In genomic region chrX:52933976-52934703, GRCh38 we compare ENCODE assay signal across 8 cellular contexts. TPM values are rescaled to one million over a fixed set of nuclear protein-coding genes. Genes with fewer than 3 reads are reported as not detected.
DNase-seq lines count a peak whose midpoint lies in the region; ATAC-seq and TF ChIP-seq lines count a peak whose summit lies in the region.

No MANE protein-coding gene starts in this region.

- DNase-seq in heart left ventricle (no peak), left cardiac atrium (no peak), caudate nucleus (lab: John Stamatoyannopoulos, UW) (peak in 3 of 61 donors; percentile 0 to 44 (median 8)), iPS-NIHi11 (ENCODE audit: low spot score) (no peak), NCI-H1436 (lab: John Stamatoyannopoulos, UW) (no peak)

- H3K9me3 ChIP-seq in heart left ventricle, result no peaks in the 10 kb centered on the region
- H3K9me3 ChIP-seq in KOPT-K1 (ENCODE audit: insufficient read depth, low read length, poor library complexity, severe bottlenecking), result no peaks in the 10 kb centered on the region
- no peaks in the 10 kb centered on the region for H3K9me3 ChIP-seq in mucosa of rectum (ENCODE audit: control insufficient read depth in 2 of 2, low read length in 2 of 2)

- H3K36me3 ChIP-seq in heart left ventricle (no peaks in the 10 kb centered on the region), KOPT-K1 (ENCODE audit: insufficient read depth, low read length) (no peaks in the 10 kb centered on the region), mucosa of rectum (ENCODE audit: control insufficient read depth in 2 of 2, insufficient read depth in 2 of 2, low read length in 2 of 2) (no peaks in the 10 kb centered on the region)

- no peak for TF ChIP-seq CTCF in heart left ventricle (IDR thresholded peaks at IDR 0.05)

- H3K9ac ChIP-seq in mucosa of rectum (ENCODE audit: low read depth in 1 of 2, low read length in 2 of 2), result peak overlapping the region; percentile 84 to 97

- no peaks in the 10 kb centered on the region for H3K27me3 ChIP-seq in heart left ventricle
- H3K27me3 ChIP-seq in mucosa of rectum (ENCODE audit: control insufficient read depth in 2 of 2, insufficient read depth in 2 of 2, low read length in 2 of 2), result no peaks in the 10 kb centered on the region

- TF ChIP-seq POLR2A in heart left ventricle (IDR thresholded peaks at IDR 0.05), result no peak

- intact Hi-C loops in heart left ventricle (cut with DNase I), result no loop called here
- intact Hi-C loops in left cardiac atrium (cut with DNase I), result no loop called here

- 3 to 7% (median 4%) methylated on average over 27 of the region's 27 CpGs for whole genome bisulfite sequencing in heart left ventricle, 4 donors

- H3K27ac ChIP-seq in heart left ventricle (peak overlapping the region; percentile 92 to 99 (median 94)), KOPT-K1 (ENCODE audit: low read depth, low read length, poor library complexity, severe bottlenecking) (peak overlapping the region; percentile 91), caudate nucleus (ENCODE audit: low read depth, low read length) (peak overlapping the region; percentile 100), mucosa of rectum (ENCODE audit: low read depth in 2 of 2, low read length in 2 of 2) (peak overlapping the region; percentile 98)

- H3K4me3 ChIP-seq in heart left ventricle, result peak overlapping the region; percentile 59 to 75 (median 66)
- peak overlapping the region; percentile 96 to 98 for H3K4me3 ChIP-seq in mucosa of rectum (ENCODE audit: low read length in 2 of 2)

- H3K4me1 ChIP-seq in heart left ventricle, result peaks cover 0 to 10% (median 3%) of the 10 kb centered on the region in 12 donors
- H3K4me1 ChIP-seq in mucosa of rectum (ENCODE audit: control insufficient read depth in 2 of 2, insufficient read depth in 2 of 2, low read length in 2 of 2), result peaks cover 5 to 8% of the 10 kb centered on the region in 2 donors

- peak in 1 of 4 donors; percentile 11 for ATAC-seq in heart left ventricle
- no peak for ATAC-seq in left cardiac atrium
- ATAC-seq in GM19324 (IDR thresholded peaks at IDR 0.05; ENCODE audit: low FRiP score, unreplicated experiment), result no peak

RNA-seq across cellular contexts. Expression of gene FAM156A, which starts 24.2 kb away (rescaled TPM):
- 1 to 10 TPM; 3.6 to 8.7 (median 7.0) TPM for total RNA-seq in heart left ventricle
- polyA plus RNA-seq in heart left ventricle, result 10 to 100 TPM in 1 of 2 donors, 1 to 10 TPM in 1; 6.5 to 12.9 TPM
- 10 to 100 TPM in 1 of 2 donors, 1 to 10 TPM in 1; 9.9 to 14.2 TPM for total RNA-seq in left cardiac atrium

RNA-seq across cellular contexts. Expression of gene FAM156B, which starts 37.0 kb away (rescaled TPM):
- total RNA-seq in heart left ventricle, result 10 to 100 TPM in 2 of 9 donors, 1 to 10 TPM in 7; 4.4 to 11.9 (median 7.5) TPM
- polyA plus RNA-seq in heart left ventricle, result 10 to 100 TPM in 1 of 2 donors, 1 to 10 TPM in 1; 9.4 to 11.7 TPM
- total RNA-seq in left cardiac atrium, result 10 to 100 TPM; 12.1 to 12.6 TPM
